Comparison of ENCODE assay signal across 8 cellular contexts in the genomic region with DNA sequence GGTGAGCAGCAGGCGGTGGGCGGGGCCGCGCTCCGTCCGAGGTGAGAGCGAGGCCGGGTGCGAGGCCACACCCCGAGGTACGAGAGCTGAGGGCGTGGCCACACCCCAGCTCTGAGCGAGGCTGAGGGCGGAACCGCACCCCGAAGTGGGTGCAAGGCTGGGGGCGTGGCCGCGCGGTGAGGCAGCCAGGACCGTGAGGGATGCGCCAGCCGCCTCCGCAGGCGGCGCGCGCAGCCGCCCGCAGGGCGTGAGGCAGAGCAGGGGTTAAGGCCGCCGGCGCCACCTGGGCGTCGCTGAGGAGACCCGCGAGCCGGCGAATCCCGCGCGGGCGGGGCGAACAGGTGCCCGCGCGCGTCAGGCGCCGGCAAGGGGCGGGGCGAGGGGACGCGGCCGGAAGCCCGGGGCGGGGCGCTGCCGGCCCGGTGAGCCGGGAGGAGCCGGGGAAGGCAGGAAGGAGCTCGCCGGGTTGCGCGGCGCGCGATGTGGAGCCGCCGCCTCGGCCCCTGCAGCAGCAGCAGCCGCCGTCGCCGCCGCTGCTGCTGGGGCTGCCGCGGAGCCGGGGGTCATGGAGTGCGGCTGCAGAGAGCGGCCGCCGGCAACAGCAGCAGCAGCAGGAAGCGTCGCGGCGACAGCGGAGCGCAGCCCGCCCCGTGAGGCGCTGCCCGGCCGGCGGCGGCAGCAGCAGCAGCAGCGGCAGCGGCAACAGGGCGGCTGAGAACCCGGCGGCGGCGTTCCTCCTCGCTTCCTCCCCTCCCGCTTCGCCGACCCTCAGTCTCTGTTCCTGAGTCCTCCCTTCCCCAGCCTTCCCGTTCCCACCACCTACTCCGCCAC. TPM values are rescaled to one million over a fixed set of nuclear protein-coding genes. Genes with fewer than 3 reads are reported as not detected.
A peak's percentile ranks its signal among the peaks of the same experiment; 100 is the strongest.
DNase-seq lines count a peak whose midpoint lies in the region; ATAC-seq, FAIRE-seq and TF ChIP-seq lines count a peak whose summit lies in the region.

A gene with protein sequence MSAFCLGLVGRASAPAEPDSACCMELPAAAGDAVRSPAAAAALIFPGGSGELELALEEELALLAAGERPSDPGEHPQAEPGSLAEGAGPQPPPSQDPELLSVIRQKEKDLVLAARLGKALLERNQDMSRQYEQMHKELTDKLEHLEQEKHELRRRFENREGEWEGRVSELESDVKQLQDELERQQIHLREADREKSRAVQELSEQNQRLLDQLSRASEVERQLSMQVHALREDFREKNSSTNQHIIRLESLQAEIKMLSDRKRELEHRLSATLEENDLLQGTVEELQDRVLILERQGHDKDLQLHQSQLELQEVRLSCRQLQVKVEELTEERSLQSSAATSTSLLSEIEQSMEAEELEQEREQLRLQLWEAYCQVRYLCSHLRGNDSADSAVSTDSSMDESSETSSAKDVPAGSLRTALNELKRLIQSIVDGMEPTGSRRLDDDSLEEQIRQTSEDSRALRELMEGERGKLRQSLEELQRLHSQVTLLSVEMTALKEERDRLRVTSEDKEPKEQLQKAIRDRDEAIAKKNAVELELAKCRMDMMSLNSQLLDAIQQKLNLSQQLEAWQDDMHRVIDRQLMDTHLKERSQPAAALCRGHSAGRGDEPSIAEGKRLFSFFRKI (plus strand): TSS at position 449 of the 831 bp plus-strand sequence. CDS start 633 bp downstream, outside the sequence.

- peaks cover 29% of the 10 kb centered on the region for H3K79me2 ChIP-seq in SU-DHL-6 (ENCODE audit: insufficient read depth, low read length)

- no peaks in the 10 kb centered on the region for H3K4me1 ChIP-seq in prostate gland (replicated peaks)

- H3K4me3 ChIP-seq in SU-DHL-6 (ENCODE audit: insufficient read depth, low read length, poor library complexity, severe bottlenecking), result peak within 1 kb of the TSS; percentile 75
- H3K4me3 ChIP-seq in prostate gland, result peak within 1 kb of the TSS; percentile 48 to 69

- H3K4me1 Mint-ChIP-seq in activated naive CD8-positive, alpha-beta T cell treated with anti-CD3 and anti-CD28 coated beads, Interleukin-2, amount 10 ng/mL, durations not matched to agents 7 days and 5 days, result peaks cover 28% of the 10 kb centered on the region

- H2AFZ ChIP-seq in SU-DHL-6 (ENCODE audit: low read depth, low read length, severe bottlenecking), result peak within 1 kb of the TSS; percentile 49

- H3F3A ChIP-seq in SU-DHL-6 (ENCODE audit: insufficient read depth), result peaks cover 19% of the 10 kb centered on the region; the same call in 1 of the 2 replicates

- TF ChIP-seq POLR2A in prostate gland (IDR thresholded peaks at IDR 0.05), result peak; percentile 47

- H4K20me1 ChIP-seq in SU-DHL-6 (ENCODE audit: low read depth, low read length), result no peaks in the 10 kb centered on the region; the same call in 1 of the 2 replicates

- in situ Hi-C loops in GM13976 (cut with MboI; ENCODE audit: low sequenced_read_pairs, unreplicated experiment), result no loop called here

- peak within 1 kb of the TSS; percentile 79 for H3K27ac ChIP-seq in SU-DHL-6 (ENCODE audit: low read depth, low read length)
- peak within 1 kb of the TSS; percentile 76 to 86 for H3K27ac ChIP-seq in prostate gland

- H3K9me3 ChIP-seq in SU-DHL-6 (ENCODE audit: insufficient read depth, low read length) (no peaks in the 10 kb centered on the region), prostate gland (no peaks in the 10 kb centered on the region)

- H3K9ac ChIP-seq in SU-DHL-6 (ENCODE audit: low read length), result peak within 1 kb of the TSS; percentile 67

- peaks cover 18% of the 10 kb centered on the region for H3K36me3 Mint-ChIP-seq in activated naive CD8-positive, alpha-beta T cell treated with anti-CD3 and anti-CD28 coated beads, Interleukin-2, amount 10 ng/mL, durations not matched to agents 7 days and 5 days

- intact Hi-C loops in left cardiac atrium (cut with DNase I) (no loop called here), prostate gland (cut with DNase I) (loop anchor here (10.0 kb wide), 1 partner anchor 96 kb away; no protein-coding TSS in a partner anchor)

- H3K4me2 ChIP-seq in SU-DHL-6 (ENCODE audit: low read depth, low read length, poor library complexity, severe bottlenecking), result peak within 1 kb of the TSS; percentile 71

- peak within 1 kb of the TSS; percentile 85 for H3K27ac Mint-ChIP-seq in activated naive CD8-positive, alpha-beta T cell treated with anti-CD3 and anti-CD28 coated beads, Interleukin-2, amount 10 ng/mL, durations not matched to agents 7 days and 5 days

- H3K36me3 ChIP-seq in SU-DHL-6 (ENCODE audit: low read length), result peaks cover 3% of the 10 kb centered on the region; the same call in 1 of the 2 replicates
- no peaks in the 10 kb centered on the region for H3K36me3 ChIP-seq in prostate gland

- H3K27me3 Mint-ChIP-seq in activated naive CD8-positive, alpha-beta T cell treated with anti-CD3 and anti-CD28 coated beads, Interleukin-2, amount 10 ng/mL, durations not matched to agents 7 days and 5 days, result peaks cover 7% of the 10 kb centered on the region

- no peaks in the 10 kb centered on the region for H3K9me2 ChIP-seq in SU-DHL-6 (replicated peaks; ENCODE audit: insufficient read depth, low read length)

- ATAC-seq in HG02759 (IDR thresholded peaks at IDR 0.05; ENCODE audit: unreplicated experiment), result peak; percentile 79
- peak; percentile 86 for ATAC-seq in activated naive CD8-positive, alpha-beta T cell treated with anti-CD3 and anti-CD28 coated beads, Interleukin-2, amount 10 ng/mL, durations not matched to agents 7 days and 5 days (ENCODE audit: low read depth)
- peak; percentile 79 to 97 for ATAC-seq in left cardiac atrium

- DNase-seq in GM13976 (ENCODE audit: low spot score), result peak; percentile 97
- peak; percentile 97 for DNase-seq in NCI-H1105 treated with DMSO at 0.1 percent for 48 hours (lab: John Stamatoyannopoulos, UW)
- DNase-seq in activated naive CD8-positive, alpha-beta T cell treated with anti-CD3 and anti-CD28 coated beads, Interleukin-2, amount 10 ng/mL, durations not matched to agents 7 days and 5 days, result peak; percentile 99
- DNase-seq in left cardiac atrium, result peak; percentile 75
- peak; percentile 90 for DNase-seq in prostate gland (ENCODE audit: low spot score)
- DNase-seq in urothelium cell line (ENCODE audit: low spot score), result peak; percentile 95

- TF ChIP-seq CTCF in GM13976 (IDR thresholded peaks at IDR 0.05; ENCODE audit: borderline replicate concordance, control extremely low read depth, extremely low read depth, insufficient read depth, missing control alignments) (no peak), SU-DHL-6 (IDR thresholded peaks at IDR 0.05; ENCODE audit: insufficient read depth, low read length, poor library complexity, severe bottlenecking) (no peak), prostate gland (IDR thresholded peaks at IDR 0.05) (no peak)

- FAIRE-seq in urothelium cell line (lab: Jason Lieb, UNC), result peak; percentile 17

- peak within 1 kb of the TSS; percentile 91 for H3K4me3 Mint-ChIP-seq in activated naive CD8-positive, alpha-beta T cell treated with anti-CD3 and anti-CD28 coated beads, Interleukin-2, amount 10 ng/mL, durations not matched to agents 7 days and 5 days

- H3K9me3 Mint-ChIP-seq in activated naive CD8-positive, alpha-beta T cell treated with anti-CD3 and anti-CD28 coated beads, Interleukin-2, amount 10 ng/mL, durations not matched to agents 7 days and 5 days, result no peaks in the 10 kb centered on the region

- 0% methylated on average over 51 of the region's 111 CpGs for WGBS in prostate gland

- POLR2A ChIA-PET in activated naive CD8-positive, alpha-beta T cell treated with anti-CD3 and anti-CD28 coated beads, Interleukin-2, amount 10 ng/mL, durations not matched to agents 7 days and 5 days (lab: Charles Lee), result interaction anchor here (0.5 to 3.5 kb wide), 19 partner anchors 9 to 304 kb away, joined by 3 to 76 read pairs (median 5); a partner anchor contains a TSS

- H3K27me3 ChIP-seq in SU-DHL-6 (ENCODE audit: low read length) (no peaks in the 10 kb centered on the region), prostate gland (replicated peaks; ENCODE audit: insufficient read depth) (no peaks in the 10 kb centered on the region)

RNA-seq across cellular contexts. Expression of the gene that starts here (rescaled TPM):
- total RNA-seq in activated naive CD8-positive, alpha-beta T cell treated with anti-CD3 and anti-CD28 coated beads, Interleukin-2, amount 10 ng/mL, durations not matched to agents 7 days and 5 days, result 100 to 1,000 TPM in 1 of 2 experiments, 10 to 100 TPM in 1; 98.5 to 100 TPM
- total RNA-seq in left cardiac atrium (10 to 100 TPM; 12.6 to 13.4 TPM), prostate gland (10 to 100 TPM in 1 of 2 donors, 1 to 10 TPM in 1; 8.6 to 34.0 TPM)

Comparison
In these comparisons a context has a peak if more than half of its experiments do, and no peak if none do; other contexts are left out.
1. Peak in every context shown above with its lines: DNase-seq, ATAC-seq, H3K4me3 ChIP-seq and H3K27ac ChIP-seq.